In the genomic region with DNA sequence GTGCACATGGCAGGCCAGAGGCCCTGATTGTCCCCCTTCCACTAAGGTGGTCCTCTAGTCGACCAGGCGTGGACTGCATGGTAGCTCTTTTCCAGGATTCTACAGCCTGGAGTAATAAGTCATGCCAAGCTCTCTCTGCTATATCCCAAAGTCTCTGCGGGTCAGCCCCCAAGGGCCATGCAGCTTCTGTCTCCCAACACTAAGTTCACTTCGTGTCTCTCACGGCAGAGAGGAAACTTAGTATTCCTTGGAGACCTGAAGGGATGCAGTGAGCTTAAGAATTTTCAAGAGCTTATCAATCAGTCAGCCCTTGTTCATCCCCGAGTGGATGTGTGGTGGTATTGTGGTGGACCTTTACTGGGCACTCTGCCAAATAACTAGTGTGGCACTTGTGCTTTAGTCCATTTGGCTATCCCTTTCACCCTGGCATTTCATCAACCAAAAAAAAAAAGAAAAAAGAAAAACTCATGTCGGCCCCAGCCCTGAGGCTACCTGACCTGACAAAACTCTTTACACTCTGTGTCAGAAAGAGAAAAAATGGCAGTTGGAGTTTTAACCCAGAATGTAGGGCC, we compare ENCODE assay signal across 12 cellular contexts. TPM values are rescaled to one million over a fixed set of nuclear protein-coding genes. Genes with fewer than 3 reads are reported as not detected.
DNase-seq lines count a peak whose midpoint lies in the region; ATAC-seq, FAIRE-seq and TF ChIP-seq lines count a peak whose summit lies in the region.
"Not testable (repeated sequence)": the region's sequence is repeated elsewhere in the genome, so short reads cannot be mapped to it uniquely, and the experiment has no call there.
"Had no signal": no experiment of that assay in that cellular context is flagged by ENCODE, and none has a peak within 500 bp of the region (broad histone marks: within the 10 kb centered on the region; RNA-seq: fewer than 3 reads in every experiment).

No MANE protein-coding gene starts in this region.

- peaks cover 41% of the 10 kb centered on the region for H3F3A ChIP-seq in neural progenitor cell (ENCODE audit: low read depth)

- CTCF ChIA-PET in HepG2 (lab: Yijun Ruan, JAX; ENCODE audit: low intra/inter-chr PET ratio, low total read pairs), result not testable (repeated sequence)

- ATAC-seq in HepG2; stimulated activated memory B cell treated with anti-CD40 and anti-IgM and Interleukin-4, amounts not matched to agents 10 μg/mL and 1 μg/mL and 100 μg/mL, for 72 hours: not testable (repeated sequence)

- TF ChIP-seq CTCF in GM12864 (IDR thresholded peaks at IDR 0.05; ENCODE audit: low read depth, low read length, missing control alignments); OCI-LY3 (IDR thresholded peaks at IDR 0.05; ENCODE audit: low read depth, low read length); HepG2 (CRISPR knock-in tag; IDR thresholded peaks at IDR 0.05); neural progenitor cell (IDR thresholded peaks at IDR 0.05): not testable (repeated sequence)

- not testable (repeated sequence) for H3K27me3 Mint-ChIP-seq in neural progenitor cell (ENCODE audit: insufficient read depth, low read depth); stimulated activated memory B cell treated with anti-CD40 and anti-IgM and Interleukin-4, amounts not matched to agents 10 μg/mL and 1 μg/mL and 100 μg/mL, for 72 hours

- not testable (repeated sequence) for H3K4me3 ChIP-seq in BLaER1, neural progenitor cell
- H3K4me3 ChIP-seq in GM12864 (ENCODE audit: low read depth, low read length), result peak overlapping the region; percentile 37
- peak overlapping the region; percentile 80 for H3K4me3 ChIP-seq in OCI-LY3 (ENCODE audit: low read length)
- H3K4me3 ChIP-seq in HepG2 (replicated peaks in 1 of 3; ENCODE audit: insufficient read depth in 1 of 3, low read depth in 2 of 3, low read length in 3 of 3), result peak overlapping the region; percentile 39 to 73 (median 65)

- TF ChIP-seq RAD21 in HepG2 (CRISPR knock-in tag; IDR thresholded peaks at IDR 0.05), result not testable (repeated sequence)

- not testable (repeated sequence) for H3K36me3 ChIP-seq in BLaER1; HepG2 (replicated peaks in 1 of 2; ENCODE audit: control insufficient read depth in 1 of 2, insufficient read depth in 2 of 2, low read length in 2 of 2); neural progenitor cell
- peaks cover 11% of the 10 kb centered on the region for H3K36me3 ChIP-seq in OCI-LY3 (replicated peaks; ENCODE audit: low read depth, low read length)

- TF ChIP-seq EP300 in HepG2 (IDR thresholded peaks at IDR 0.05; ENCODE audit: low read depth in 2 of 2, low read length in 2 of 2); HepG2 (CRISPR knock-in tag; IDR thresholded peaks at IDR 0.05; ENCODE audit: borderline replicate concordance): not testable (repeated sequence)

- H3K9me3 Mint-ChIP-seq in neural progenitor cell; stimulated activated memory B cell treated with anti-CD40 and anti-IgM and Interleukin-4, amounts not matched to agents 10 μg/mL and 1 μg/mL and 100 μg/mL, for 72 hours: not testable (repeated sequence)

- not testable (repeated sequence) for TF ChIP-seq POLR2A in HepG2 (IDR thresholded peaks at IDR 0.05; ENCODE audit: insufficient read depth in 1 of 2, low read depth in 2 of 2, low read length in 2 of 2)

- H3K4me1 ChIP-seq in BLaER1, result peaks cover 62% of the 10 kb centered on the region
- H3K4me1 ChIP-seq in OCI-LY3 (ENCODE audit: low read length), result peaks cover 38% of the 10 kb centered on the region
- peaks cover 70% of the 10 kb centered on the region for H3K4me1 ChIP-seq in HepG2 (ENCODE audit: insufficient read depth, low read length)
- H3K4me1 ChIP-seq in neural progenitor cell, result peaks cover 46% of the 10 kb centered on the region

- H3K4me2 ChIP-seq in BLaER1 (peak overlapping the region; percentile 63), OCI-LY3 (ENCODE audit: low read length) (peak overlapping the region; percentile 76), HepG2 (ENCODE audit: low read depth, low read length) (peak overlapping the region; percentile 82)
- H3K4me2 ChIP-seq in neural progenitor cell, result not testable (repeated sequence)

- peaks cover 49% of the 10 kb centered on the region for H3K79me2 ChIP-seq in OCI-LY3 (ENCODE audit: low read length)
- H3K79me2 ChIP-seq in HepG2 (ENCODE audit: insufficient read depth, low read length), result peaks cover 71% of the 10 kb centered on the region
- not testable (repeated sequence) for H3K79me2 ChIP-seq in neural progenitor cell (ENCODE audit: low read depth)

- 11% methylated on average over 5 of the region's 7 CpGs for WGBS in HepG2 (ENCODE audit: low lambda C conversion rate)

- H3K27ac Mint-ChIP-seq in neural progenitor cell, result peak overlapping the region; percentile 92
- not testable (repeated sequence) for H3K27ac Mint-ChIP-seq in stimulated activated memory B cell treated with anti-CD40 and anti-IgM and Interleukin-4, amounts not matched to agents 10 μg/mL and 1 μg/mL and 100 μg/mL, for 72 hours

- not testable (repeated sequence) for H3K36me3 Mint-ChIP-seq in neural progenitor cell
- peaks cover 13% of the 10 kb centered on the region for H3K36me3 Mint-ChIP-seq in stimulated activated memory B cell treated with anti-CD40 and anti-IgM and Interleukin-4, amounts not matched to agents 10 μg/mL and 1 μg/mL and 100 μg/mL, for 72 hours

- peaks cover 30% of the 10 kb centered on the region for H3K9me3 ChIP-seq in BLaER1
- not testable (repeated sequence) for H3K9me3 ChIP-seq in OCI-LY3 (ENCODE audit: insufficient read depth, low read length); HepG2 (ENCODE audit: low read length); neural progenitor cell (ENCODE audit: low read depth)

- H3K27me3 ChIP-seq in BLaER1; OCI-LY3 (ENCODE audit: low read depth, low read length); HepG2 (ENCODE audit: control insufficient read depth in 1 of 2, insufficient read depth in 2 of 2, low read length in 2 of 2); neural progenitor cell: not testable (repeated sequence)

- not testable (repeated sequence) for BruUV-seq in HepG2 (replicated peaks; lab: Mats Ljungman, UMichigan)

- H4K20me1 ChIP-seq in BLaER1; OCI-LY3 (ENCODE audit: insufficient read depth, low read length); HepG2 (ENCODE audit: insufficient read depth, low read length); neural progenitor cell (ENCODE audit: low read depth): not testable (repeated sequence)

- not testable (repeated sequence) for H2AFZ ChIP-seq in OCI-LY3 (ENCODE audit: low read depth, low read length); HepG2 (ENCODE audit: low read length); neural progenitor cell (replicated peaks)

- in situ Hi-C loops in HepG2 (cut with HindIII; ENCODE audit: extremely low pct_ligation_motif_present, low pct_unique_long_range_greater_than_20kb), result not testable (repeated sequence)

- H3K4me1 Mint-ChIP-seq in neural progenitor cell, result peaks cover 77% of the 10 kb centered on the region
- peaks cover 41% of the 10 kb centered on the region for H3K4me1 Mint-ChIP-seq in stimulated activated memory B cell treated with anti-CD40 and anti-IgM and Interleukin-4, amounts not matched to agents 10 μg/mL and 1 μg/mL and 100 μg/mL, for 72 hours

- not testable (repeated sequence) for FAIRE-seq in HepG2 (lab: Jason Lieb, UNC)

- intact Hi-C loops in HepG2 (cut with micrococcal nuclease; ENCODE audit: unreplicated experiment), result loop anchor here (5.0 kb wide), 1 partner anchor 49 kb away; no protein-coding TSS in a partner anchor

- H3K9ac ChIP-seq in BLaER1, neural progenitor cell: not testable (repeated sequence)
- H3K9ac ChIP-seq in OCI-LY3 (ENCODE audit: low read length) (peak overlapping the region; percentile 91), HepG2 (ENCODE audit: insufficient read depth, low read depth, low read length) (peak overlapping the region; percentile 52)

- H3K4me3 Mint-ChIP-seq in neural progenitor cell, result peak overlapping the region; percentile 79
- H3K4me3 Mint-ChIP-seq in stimulated activated memory B cell treated with anti-CD40 and anti-IgM and Interleukin-4, amounts not matched to agents 10 μg/mL and 1 μg/mL and 100 μg/mL, for 72 hours, result peak overlapping the region; percentile 44

- H3K27ac ChIP-seq in BLaER1, neural progenitor cell: not testable (repeated sequence)
- H3K27ac ChIP-seq in OCI-LY3 (ENCODE audit: low read length), result peak overlapping the region; percentile 48
- H3K27ac ChIP-seq in HepG2 (ENCODE audit: extremely low read length, insufficient read depth, low read length), result peak overlapping the region; percentile 60

- POLR2A ChIA-PET in HepG2 (lab: Yijun Ruan, JAX), result interaction anchor here (0.7 to 2.5 kb wide), 6 partner anchors 25 to 235 kb away, joined by 3 to 10 read pairs (median 3); a partner anchor contains a TSS

- DNase-seq in GM12864 (ENCODE audit: low read depth); HepG2 (ENCODE audit: low spot score); neural progenitor cell (ENCODE audit: low spot score): not testable (repeated sequence)
- peak; percentile 32 for DNase-seq in astrocyte of the hippocampus (ENCODE audit: low read depth, low spot score)
- DNase-seq in glomerular visceral epithelial cell (ENCODE audit: extremely low spot score), result peak; percentile 50

RNA-seq across cellular contexts. Expression of a gene that starts 33.2 kb away (rescaled TPM):
- total RNA-seq in HepG2 (2016; rRNA removed; fragmentation: Illumina TruSeq; extraction: Trizol) (109 and 118 TPM in 2 replicates), neural progenitor cell (ENCODE audit: low replicate concordance) (131 and 141 TPM in 2 replicates)
- total RNA-seq in HepG2 (2016; cell fraction: cytosol; rRNA removed; fragmentation: Illumina TruSeq; extraction: Trizol; ENCODE audit: low read depth), result 111 and 139 TPM in 2 replicates
- total RNA-seq in HepG2 (2016; cell fraction: insoluble cytoplasmic fraction; rRNA removed; fragmentation: Illumina TruSeq; extraction: Trizol), result 93.2 and 113 TPM in 2 replicates
- 196 and 210 TPM in 2 replicates for total RNA-seq in HepG2 (2016; cell fraction: membrane; rRNA removed; fragmentation: Illumina TruSeq; extraction: Trizol)
- 43.4 and 55.4 TPM in 2 replicates for total RNA-seq in HepG2 (2016; cell fraction: nucleus; rRNA removed; fragmentation: Illumina TruSeq; extraction: Trizol)
- 59.9 and 79.1 TPM in 2 replicates for polyA plus RNA-seq in HepG2 (2011; rRNA removed)
- polyA plus RNA-seq in HepG2 (2011; cell fraction: cytosol; rRNA removed), result 23.8 and 37.3 TPM in 2 replicates
- 22.3 and 35.1 TPM in 2 replicates for polyA plus RNA-seq in HepG2 (2011; cell fraction: nucleus; rRNA removed)
- polyA plus RNA-seq in HepG2 (2012), result 154 and 174 TPM in 2 replicates
- polyA plus RNA-seq in HepG2 (2016; cell fraction: cytosol; fragmentation: Illumina TruSeq; extraction: Trizol; ENCODE audit: low read depth), result 266 and 332 TPM in 2 replicates
- polyA plus RNA-seq in HepG2 (2016; cell fraction: insoluble cytoplasmic fraction; fragmentation: Illumina TruSeq; extraction: Trizol; ENCODE audit: low read depth), result 161 and 175 TPM in 2 replicates
- polyA plus RNA-seq in HepG2 (2016; cell fraction: membrane; fragmentation: Illumina TruSeq; extraction: Trizol; ENCODE audit: low read depth), result 293 and 345 TPM in 2 replicates
- 120 and 128 TPM in 2 replicates for polyA plus RNA-seq in HepG2 (2016; cell fraction: nucleus; fragmentation: Illumina TruSeq; extraction: Trizol; ENCODE audit: insufficient read depth, low read depth)
- 14.5 and 25.8 TPM in 2 replicates for polyA minus RNA-seq in HepG2 (2011; rRNA and poly(A)+ RNA removed; ENCODE audit: low replicate concordance)
- 41.2 and 47.5 TPM in 2 replicates for polyA minus RNA-seq in HepG2 (2011; cell fraction: cytosol; rRNA and poly(A)+ RNA removed)
- 32.2 and 38.5 TPM in 2 replicates for polyA minus RNA-seq in HepG2 (2011; cell fraction: nucleus; rRNA and poly(A)+ RNA removed)

RNA-seq across cellular contexts. Expression of a gene that starts 45.4 kb away (rescaled TPM):
- total RNA-seq in HepG2 (2016; rRNA removed; fragmentation: Illumina TruSeq; extraction: Trizol) (0.56 and 1.3 TPM in 2 replicates), neural progenitor cell (ENCODE audit: low replicate concordance) (0.07 and 0.19 TPM in 2 replicates)
- 0.40 and 0.71 TPM in 2 replicates for total RNA-seq in HepG2 (2016; cell fraction: cytosol; rRNA removed; fragmentation: Illumina TruSeq; extraction: Trizol; ENCODE audit: low read depth)
- total RNA-seq in HepG2 (2016; cell fraction: insoluble cytoplasmic fraction; rRNA removed; fragmentation: Illumina TruSeq; extraction: Trizol), result 0.59 and 1.8 TPM in 2 replicates
- 1.0 and 1.5 TPM in 2 replicates for total RNA-seq in HepG2 (2016; cell fraction: membrane; rRNA removed; fragmentation: Illumina TruSeq; extraction: Trizol)
- total RNA-seq in HepG2 (2016; cell fraction: nucleus; rRNA removed; fragmentation: Illumina TruSeq; extraction: Trizol), result 2.5 and 3.9 TPM in 2 replicates
- polyA plus RNA-seq in HepG2 (2011; rRNA removed), result 4.4 and 5.1 TPM in 2 replicates
- 2.4 and 3.4 TPM in 2 replicates for polyA plus RNA-seq in HepG2 (2011; cell fraction: cytosol; rRNA removed)
- polyA plus RNA-seq in HepG2 (2011; cell fraction: nucleus; rRNA removed), result 22.3 and 29.1 TPM in 2 replicates
- 2.3 and 2.4 TPM in 2 replicates for polyA plus RNA-seq in HepG2 (2012)
- polyA plus RNA-seq in HepG2 (2016; cell fraction: cytosol; fragmentation: Illumina TruSeq; extraction: Trizol; ENCODE audit: low read depth), result 0.61 and 0.71 TPM in 2 replicates
- polyA plus RNA-seq in HepG2 (2016; cell fraction: insoluble cytoplasmic fraction; fragmentation: Illumina TruSeq; extraction: Trizol; ENCODE audit: low read depth), result 1.1 and 1.5 TPM in 2 replicates
- 0.69 and 1.1 TPM in 2 replicates for polyA plus RNA-seq in HepG2 (2016; cell fraction: membrane; fragmentation: Illumina TruSeq; extraction: Trizol; ENCODE audit: low read depth)
- polyA plus RNA-seq in HepG2 (2016; cell fraction: nucleus; fragmentation: Illumina TruSeq; extraction: Trizol; ENCODE audit: insufficient read depth, low read depth), result 4.0 and 5.3 TPM in 2 replicates
- 3.6 and 36.7 TPM in 2 replicates for polyA minus RNA-seq in HepG2 (2011; rRNA and poly(A)+ RNA removed; ENCODE audit: low replicate concordance)
- polyA minus RNA-seq in HepG2 (2011; cell fraction: cytosol; rRNA and poly(A)+ RNA removed), result 2.2 and 3.8 TPM in 2 replicates
- polyA minus RNA-seq in HepG2 (2011; cell fraction: nucleus; rRNA and poly(A)+ RNA removed), result 4.4 and 5.2 TPM in 2 replicates

RNA-seq across cellular contexts. Expression of a gene that starts 57.2 kb away (rescaled TPM):
- total RNA-seq in HepG2 (2016; rRNA removed; fragmentation: Illumina TruSeq; extraction: Trizol), result not detected in 2 replicates
- total RNA-seq in HepG2 (2016; cell fraction: cytosol; rRNA removed; fragmentation: Illumina TruSeq; extraction: Trizol; ENCODE audit: low read depth), result not detected in 2 replicates
- not detected in 2 replicates for total RNA-seq in HepG2 (2016; cell fraction: insoluble cytoplasmic fraction; rRNA removed; fragmentation: Illumina TruSeq; extraction: Trizol)
- total RNA-seq in HepG2 (2016; cell fraction: membrane; rRNA removed; fragmentation: Illumina TruSeq; extraction: Trizol), result not detected in 2 replicates
- total RNA-seq in HepG2 (2016; cell fraction: nucleus; rRNA removed; fragmentation: Illumina TruSeq; extraction: Trizol), result not detected in 2 replicates
- 0.03 TPM in 1 of 2 replicates, not detected in the other for polyA plus RNA-seq in HepG2 (2011; rRNA removed)
- not detected in 2 replicates for polyA plus RNA-seq in HepG2 (2011; cell fraction: cytosol; rRNA removed)
- not detected in 2 replicates for polyA plus RNA-seq in HepG2 (2011; cell fraction: nucleus; rRNA removed)
- not detected in 2 replicates for polyA plus RNA-seq in HepG2 (2012)
- not detected in 2 replicates for polyA plus RNA-seq in HepG2 (2016; cell fraction: cytosol; fragmentation: Illumina TruSeq; extraction: Trizol; ENCODE audit: low read depth)
- not detected in 2 replicates for polyA plus RNA-seq in HepG2 (2016; cell fraction: insoluble cytoplasmic fraction; fragmentation: Illumina TruSeq; extraction: Trizol; ENCODE audit: low read depth)
- polyA plus RNA-seq in HepG2 (2016; cell fraction: membrane; fragmentation: Illumina TruSeq; extraction: Trizol; ENCODE audit: low read depth), result not detected in 2 replicates
- polyA plus RNA-seq in HepG2 (2016; cell fraction: nucleus; fragmentation: Illumina TruSeq; extraction: Trizol; ENCODE audit: insufficient read depth, low read depth), result not detected in 2 replicates
- polyA minus RNA-seq in HepG2 (2011; rRNA and poly(A)+ RNA removed; ENCODE audit: low replicate concordance), result 0.18 TPM in 1 of 2 replicates, not detected in the other
- polyA minus RNA-seq in HepG2 (2011; cell fraction: cytosol; rRNA and poly(A)+ RNA removed), result not detected in 2 replicates
- not detected in 2 replicates for polyA minus RNA-seq in HepG2 (2011; cell fraction: nucleus; rRNA and poly(A)+ RNA removed)
- total RNA-seq in neural progenitor cell (ENCODE audit: low replicate concordance), result not detected in 2 replicates
- total RNA-seq: A673, Daoy, H4 had no signal
- polyA plus RNA-seq: BJ had no signal
